In genomic region chr5:103808464-103809106, GRCh38 we compare ENCODE assay signal across 9 cellular contexts.
A peak's percentile ranks its signal among the peaks of the same experiment; 100 is the strongest.
DNase-seq lines count a peak whose midpoint lies in the region; ATAC-seq, FAIRE-seq and TF ChIP-seq lines count a peak whose summit lies in the region.
"Had no signal": no experiment of that assay in that cellular context is flagged by ENCODE, and none has a peak within 500 bp of the region (broad histone marks: within the 10 kb centered on the region; RNA-seq: fewer than 3 reads in every experiment).

No MANE protein-coding gene starts in this region.

- peak; percentile 7 to 70 (median 54) for TF ChIP-seq CTCF in heart right ventricle (IDR thresholded peaks at IDR 0.05)
- TF ChIP-seq CTCF in right atrium auricular region (IDR thresholded peaks at IDR 0.05), result peak in 1 of 2 donors; percentile 64

- H3K4me1 ChIP-seq in heart right ventricle (no peaks in the 10 kb centered on the region), right atrium auricular region (no peaks in the 10 kb centered on the region)

- intact Hi-C loops in heart right ventricle (cut with DNase I), result no loop called here

- H3K27ac ChIP-seq in heart right ventricle (no peak overlapping the region), right atrium auricular region (no peak overlapping the region)

- DNase-seq in heart right ventricle, result no peak
- no peak for DNase-seq in right atrium auricular region (ENCODE audit: low spot score)
- peak; percentile 40 for DNase-seq in NCI-H146 treated with DMSO at 0.1 percent for 48 hours (lab: John Stamatoyannopoulos, UW; ENCODE audit: unreplicated experiment)
- DNase-seq in SW480 (ENCODE audit: low spot score), result peak; percentile 73
- peak; percentile 15 to 42 for DNase-seq in frontal cortex (ENCODE audit: low spot score in 2 of 2)
- DNase-seq in skeletal muscle cell (ENCODE audit: low read depth), result peak; percentile 19
- DNase-seq in stimulated activated CD4-positive, alpha-beta T cell treated with anti-CD3 and anti-CD28 coated beads, Interleukin-15, amount 100 ng/mL, for 24 hours, result no peak

- H3K27me3 ChIP-seq in heart right ventricle (no peaks in the 10 kb centered on the region), right atrium auricular region (no peaks in the 10 kb centered on the region)

- no peaks in the 10 kb centered on the region for H3K9me3 ChIP-seq in heart right ventricle
- no peaks in the 10 kb centered on the region for H3K9me3 ChIP-seq in right atrium auricular region

- 28 to 38% methylated on average over 3 of the region's 3 CpGs for WGBS in heart right ventricle, 2 donors

- peak; percentile 21 for FAIRE-seq in frontal cortex (lab: Jason Lieb, UNC)
- FAIRE-seq: colon had no signal

- no peak overlapping the region for H3K4me3 ChIP-seq in heart right ventricle
- no peak overlapping the region for H3K4me3 ChIP-seq in right atrium auricular region
- H3K4me3 ChIP-seq in skeletal muscle cell (ENCODE audit: low read depth, low read length), result no peak overlapping the region

- ATAC-seq in heart right ventricle, result peak in 4 of 8 donors; percentile 33 to 61 (median 42)
- peak; percentile 90 for ATAC-seq in HG02884 (IDR thresholded peaks at IDR 0.05; ENCODE audit: unreplicated experiment)

- no peaks in the 10 kb centered on the region for H3K36me3 ChIP-seq in heart right ventricle
- no peaks in the 10 kb centered on the region for H3K36me3 ChIP-seq in right atrium auricular region

Comparison
In these comparisons a context has a peak if more than half of its experiments do, and no peak if none do; other contexts are left out.
1. DNase-seq: peak in NCI-H146 treated with DMSO at 0.1 percent for 48 hours (single experiment), SW480 (single experiment), frontal cortex (2 of 2) and skeletal muscle cell (single experiment); none in heart right ventricle (0 of 2), right atrium auricular region (single experiment) and stimulated activated CD4-positive, alpha-beta T cell treated with anti-CD3 and anti-CD28 coated beads, Interleukin-15, amount 100 ng/mL, for 24 hours (single experiment).